Comparison of ENCODE assay signal across 9 cellular contexts in the genomic region with DNA sequence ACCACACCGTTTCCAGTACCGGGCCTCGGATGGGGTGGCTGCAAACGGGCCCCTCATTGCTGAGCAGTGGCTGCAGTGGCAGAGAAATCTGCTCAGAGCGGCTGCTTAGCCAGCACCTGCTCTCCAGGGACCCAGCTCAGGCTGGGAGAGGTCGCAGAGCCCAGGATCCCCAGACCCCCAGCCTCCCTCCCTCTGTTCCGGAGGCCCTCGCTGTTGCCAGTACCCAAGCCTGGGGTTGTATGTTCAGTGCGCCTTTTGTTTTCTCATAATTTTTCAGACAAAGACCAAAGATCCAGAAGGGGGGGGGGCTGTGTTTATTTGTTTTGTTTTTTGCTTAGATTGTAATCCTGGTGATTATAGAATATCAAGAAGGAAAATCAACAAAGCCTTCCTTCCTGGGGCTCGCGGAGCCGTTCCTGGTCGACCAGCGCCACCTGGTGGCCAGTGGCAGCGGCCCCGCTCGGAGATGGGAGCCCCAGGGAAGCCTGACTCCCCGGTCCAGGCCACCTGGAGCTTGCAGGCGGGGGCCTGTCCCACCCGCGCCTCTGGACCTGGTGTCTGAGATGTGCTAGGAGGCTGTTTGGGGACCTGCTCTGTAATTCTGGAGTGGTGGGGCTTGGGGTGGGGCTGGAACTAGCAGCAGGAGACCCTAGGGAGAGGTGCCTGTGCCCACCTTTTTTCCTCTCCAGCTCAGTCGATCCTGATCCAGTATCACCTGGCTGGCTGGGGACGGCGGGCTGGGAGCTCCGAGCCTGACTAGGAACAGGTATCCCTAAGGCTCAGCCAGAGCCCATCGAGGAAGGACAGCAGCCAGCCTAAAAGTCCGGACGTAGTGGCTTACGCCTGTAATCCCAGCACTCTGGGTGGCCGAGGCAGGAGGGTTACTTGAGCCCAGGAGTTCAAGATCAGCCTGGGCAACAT.
A peak's percentile ranks its signal among the peaks of the same experiment; 100 is the strongest.
DNase-seq lines count a peak whose midpoint lies in the region; ATAC-seq and TF ChIP-seq lines count a peak whose summit lies in the region.
"Had no signal": no experiment of that assay in that cellular context is flagged by ENCODE, and none has a peak within 500 bp of the region (broad histone marks: within the 10 kb centered on the region; RNA-seq: fewer than 3 reads in every experiment).

No MANE protein-coding gene starts in this region.

- H3K4me1 Mint-ChIP-seq in natural killer cell, result peaks cover 0 to 14% of the 10 kb centered on the region in 2 donors

- H3K27ac ChIP-seq in AG04450 (ENCODE audit: low read depth, low read length), result no peak overlapping the region

- no peak overlapping the region for H3K27ac Mint-ChIP-seq in natural killer cell
- H3K27ac Mint-ChIP-seq: stimulated activated naive CD8-positive, alpha-beta T cell treated with anti-CD3 and anti-CD28 coated beads, Interleukin-15, Interleukin-2, amounts not matched to agents 100 ng/mL and 50 ng/mL, for 24 hours had no signal

- in situ Hi-C loops in GM13976 (cut with MboI; ENCODE audit: low sequenced_read_pairs, unreplicated experiment), result loop anchor here (25.0 kb wide), 1 partner anchor 610 kb away; no protein-coding TSS in a partner anchor

- CTCF ChIA-PET in AG04450 (lab: Charles Lee), result interaction anchor here (0.6 to 3.9 kb wide), 28 partner anchors 13 to 992 kb away, joined by 3 to 54 read pairs (median 3); a partner anchor contains a TSS

- H3K27me3 Mint-ChIP-seq in natural killer cell (ENCODE audit: low read depth in 2 of 2), result peaks cover 0 to 3% of the 10 kb centered on the region in 2 donors
- H3K27me3 Mint-ChIP-seq: stimulated activated naive CD8-positive, alpha-beta T cell treated with anti-CD3 and anti-CD28 coated beads, Interleukin-15, Interleukin-2, amounts not matched to agents 100 ng/mL and 50 ng/mL, for 24 hours had no signal

- H3K36me3 Mint-ChIP-seq in natural killer cell, result no peaks in the 10 kb centered on the region

- intact Hi-C loops in natural killer cell (cut with micrococcal nuclease), result no loop called here

- H3K4me3 ChIP-seq in AG04450 (ENCODE audit: low read depth, low read length) (no peak overlapping the region), epithelial cell of proximal tubule (ENCODE audit: low read depth, low read length) (no peak overlapping the region)

- H3K4me3 Mint-ChIP-seq in natural killer cell, result no peak overlapping the region
- H3K4me3 Mint-ChIP-seq: stimulated activated naive CD8-positive, alpha-beta T cell treated with anti-CD3 and anti-CD28 coated beads, Interleukin-15, Interleukin-2, amounts not matched to agents 100 ng/mL and 50 ng/mL, for 24 hours had no signal

- H3K27me3 ChIP-seq in AG04450 (ENCODE audit: control insufficient read depth, insufficient read depth, low read length), result peaks cover 2% of the 10 kb centered on the region

- peaks cover 5% of the 10 kb centered on the region for H3K9me3 ChIP-seq in AG04450 (ENCODE audit: control insufficient read depth, insufficient read depth, low read length)

- ATAC-seq in natural killer cell (peak in 2 of 3 donors; percentile 69 to 79), GM19351 (IDR thresholded peaks at IDR 0.05; ENCODE audit: unreplicated experiment) (no peak)
- ATAC-seq in stimulated activated naive CD8-positive, alpha-beta T cell treated with anti-CD3 and anti-CD28 coated beads, Interleukin-15, Interleukin-2, amounts not matched to agents 100 U/mL and 50 U/mL, for 24 hours, result no peak

- TF ChIP-seq CTCF in AG04450 (IDR thresholded peaks at IDR 0.05; ENCODE audit: low read depth, low read length) (peak; percentile 93), GM13976 (IDR thresholded peaks at IDR 0.05; ENCODE audit: borderline replicate concordance, control extremely low read depth, extremely low read depth, insufficient read depth, missing control alignments) (peak; percentile 91), epithelial cell of proximal tubule (conservative IDR thresholded peaks at IDR 0.05; ENCODE audit: low read depth, low read length) (peak; percentile 86), natural killer cell (IDR thresholded peaks at IDR 0.05) (peak; percentile 96)

- no peaks in the 10 kb centered on the region for H3K9me3 Mint-ChIP-seq in natural killer cell
- H3K9me3 Mint-ChIP-seq: stimulated activated naive CD8-positive, alpha-beta T cell treated with anti-CD3 and anti-CD28 coated beads, Interleukin-15, Interleukin-2, amounts not matched to agents 100 ng/mL and 50 ng/mL, for 24 hours had no signal

- POLR2A ChIA-PET in AG04450 (lab: Yijun Ruan, JAX), result interaction anchor here (0.7 kb wide), 1 partner anchor 622 kb away, joined by 3 read pairs; no protein-coding TSS in a partner anchor

- DNase-seq in AG04450 (ENCODE audit: low read depth, low spot score), result no peak
- peak; percentile 93 for DNase-seq in GM13976 (ENCODE audit: low spot score)
- DNase-seq in NCI-H82 (lab: John Stamatoyannopoulos, UW), result peak; percentile 75
- DNase-seq in activated CD8-positive, alpha-beta memory T cell treated with anti-CD3 and anti-CD28 coated beads, Interleukin-2, amount 50 U/mL, for 48 hours, result peak; percentile 94
- no peak for DNase-seq in epithelial cell of proximal tubule (ENCODE audit: low read depth)
- peak; percentile 68 for DNase-seq in natural killer cell
- peak; percentile 81 for DNase-seq in stimulated activated naive CD8-positive, alpha-beta T cell treated with anti-CD3 and anti-CD28 coated beads, Interleukin-15, Interleukin-2, amounts not matched to agents 100 U/mL and 50 U/mL, for 24 hours

Comparison
In these comparisons a context has a peak if more than half of its experiments do, and no peak if none do; other contexts are left out.
1. DNase-seq: peak in GM13976 (single experiment), NCI-H82 (single experiment), activated CD8-positive, alpha-beta memory T cell treated with anti-CD3 and anti-CD28 coated beads, Interleukin-2, amount 50 U/mL, for 48 hours (single experiment), natural killer cell (single experiment) and stimulated activated naive CD8-positive, alpha-beta T cell treated with anti-CD3 and anti-CD28 coated beads, Interleukin-15, Interleukin-2, amounts not matched to agents 100 U/mL and 50 U/mL, for 24 hours (single experiment); none in AG04450 (single experiment) and epithelial cell of proximal tubule (single experiment).
2. ATAC-seq: peak in natural killer cell (2 of 3); none in stimulated activated naive CD8-positive, alpha-beta T cell treated with anti-CD3 and anti-CD28 coated beads, Interleukin-15, Interleukin-2, amounts not matched to agents 100 U/mL and 50 U/mL, for 24 hours (single experiment) and GM19351 (single experiment).
3. Peak in every context shown above with its lines, with median percentiles within 50 percentile points of each other: CTCF ChIP-seq.